In genomic region chr11:2428322-2428795, GRCh38 we compare ENCODE assay signal across 8 cellular contexts. TPM values are rescaled to one million over a fixed set of nuclear protein-coding genes. Genes with fewer than 3 reads are reported as not detected.
A peak's percentile ranks its signal among the peaks of the same experiment; 100 is the strongest.
DNase-seq lines count a peak whose midpoint lies in the region; ATAC-seq, FAIRE-seq and TF ChIP-seq lines count a peak whose summit lies in the region.

No MANE protein-coding gene starts in this region.

- H3K27ac ChIP-seq in endothelial cell of umbilical vein (ENCODE audit: insufficient read depth, low read depth, low read length): no peak overlapping the region

- no peak overlapping the region for H2AFZ ChIP-seq in endothelial cell of umbilical vein (ENCODE audit: low read depth, low read length)

- TF ChIP-seq POLR2A in endothelial cell of umbilical vein (IDR thresholded peaks at IDR 0.05; ENCODE audit: low read depth, low read length): no peak

- dilution Hi-C loops in endothelial cell of umbilical vein (cut with MboI; ENCODE audit: extremely low pct_ligation_motif_present, low sequenced_read_pairs): no loop called here

- peak; percentile 31 to 66 for DNase-seq in NCI-H524 (lab: John Stamatoyannopoulos, UW)
- no peak for DNase-seq in NCI-H524 treated with DMSO at 0.1 percent for 48 hours (lab: John Stamatoyannopoulos, UW)
- peak; percentile 38 for DNase-seq in NCI-H460 (ENCODE audit: extremely low read depth, low read depth)
- DNase-seq in activated CD8-positive, alpha-beta memory T cell treated with anti-CD3 and anti-CD28 coated beads for 48 hours (ENCODE audit: low read depth in 2 of 3, low spot score in 2 of 3): peak; percentile 49 to 92 (median 91)
- DNase-seq in endothelial cell of umbilical vein (ENCODE audit: low read depth, low spot score): peak; percentile 32
- peak; percentile 78 for DNase-seq in naive B cell

- CTCF ChIA-PET in endothelial cell of umbilical vein (lab: Charles Lee): interaction anchor here (1.3 to 8.0 kb wide), 3 partner anchors 98 to 593 kb away, joined by 3 to 190 read pairs (median 4); no protein-coding TSS in a partner anchor

- H3K9ac ChIP-seq in endothelial cell of umbilical vein (replicated peaks; ENCODE audit: extremely low read depth, insufficient read depth, low read length): no peak overlapping the region

- no peaks in the 10 kb centered on the region for H4K20me1 ChIP-seq in endothelial cell of umbilical vein (replicated peaks; ENCODE audit: control insufficient read depth, extremely low read depth, insufficient read depth, low read length)

- no peaks in the 10 kb centered on the region for H3K27me3 ChIP-seq in endothelial cell of umbilical vein (ENCODE audit: control insufficient read depth in 2 of 2, insufficient read depth in 2 of 2, low read length in 2 of 2)

- H3K36me3 ChIP-seq in endothelial cell of umbilical vein (ENCODE audit: control insufficient read depth in 2 of 2, extremely low read depth in 1 of 2, insufficient read depth in 2 of 2, low read length in 2 of 2): no peaks in the 10 kb centered on the region

- H3K9me1 ChIP-seq in endothelial cell of umbilical vein (replicated peaks; ENCODE audit: control insufficient read depth, extremely low read depth, insufficient read depth, low read length): no peaks in the 10 kb centered on the region

- BruUV-seq in endothelial cell of umbilical vein (replicated peaks; lab: Mats Ljungman, UMichigan): no TSS peak

- intact Hi-C loops in endothelial cell of umbilical vein (cut with micrococcal nuclease): loop anchor here (1.0 to 2.0 kb wide), 2 partner anchors 103 to 460 kb away; no protein-coding TSS in a partner anchor

- H3K79me2 ChIP-seq in endothelial cell of umbilical vein (ENCODE audit: control insufficient read depth, insufficient read depth, low read length): no peaks in the 10 kb centered on the region

- no peak overlapping the region for H3K4me3 Mint-ChIP-seq in naive B cell
- H3K4me3 Mint-ChIP-seq in stimulated activated memory B cell treated with anti-CD40 and anti-IgM and Interleukin-4, amounts not matched to agents 10 μg/mL and 1 μg/mL and 100 μg/mL, for 72 hours: no peak overlapping the region

- H3K27ac Mint-ChIP-seq in naive B cell: no peak overlapping the region
- no peak overlapping the region for H3K27ac Mint-ChIP-seq in stimulated activated memory B cell treated with anti-CD40 and anti-IgM and Interleukin-4, amounts not matched to agents 10 μg/mL and 1 μg/mL and 100 μg/mL, for 72 hours

- FAIRE-seq in endothelial cell of umbilical vein (lab: Jason Lieb, UNC): peak; percentile 44

- H3K36me3 Mint-ChIP-seq in naive B cell: no peaks in the 10 kb centered on the region
- no peaks in the 10 kb centered on the region for H3K36me3 Mint-ChIP-seq in stimulated activated memory B cell treated with anti-CD40 and anti-IgM and Interleukin-4, amounts not matched to agents 10 μg/mL and 1 μg/mL and 100 μg/mL, for 72 hours

- POLR2A ChIA-PET in endothelial cell of umbilical vein (lab: Charles Lee): no interaction called here

- H3K4me1 Mint-ChIP-seq in naive B cell: no peaks in the 10 kb centered on the region
- no peaks in the 10 kb centered on the region for H3K4me1 Mint-ChIP-seq in stimulated activated memory B cell treated with anti-CD40 and anti-IgM and Interleukin-4, amounts not matched to agents 10 μg/mL and 1 μg/mL and 100 μg/mL, for 72 hours

- H3K4me2 ChIP-seq in endothelial cell of umbilical vein (ENCODE audit: insufficient read depth, low read length): no peak overlapping the region

- no peaks in the 10 kb centered on the region for H3K9me3 Mint-ChIP-seq in naive B cell
- no peaks in the 10 kb centered on the region for H3K9me3 Mint-ChIP-seq in stimulated activated memory B cell treated with anti-CD40 and anti-IgM and Interleukin-4, amounts not matched to agents 10 μg/mL and 1 μg/mL and 100 μg/mL, for 72 hours

- no peaks in the 10 kb centered on the region for H3K4me1 ChIP-seq in endothelial cell of umbilical vein (ENCODE audit: control insufficient read depth, extremely low read depth, insufficient read depth, low read length)

- H3K9me3 ChIP-seq in endothelial cell of umbilical vein (replicated peaks; ENCODE audit: control insufficient read depth, insufficient read depth, low read length): no peaks in the 10 kb centered on the region

- peaks cover 0 to 5% (median 0%) of the 10 kb centered on the region in 3 donors for H3K27me3 Mint-ChIP-seq in naive B cell
- H3K27me3 Mint-ChIP-seq in stimulated activated memory B cell treated with anti-CD40 and anti-IgM and Interleukin-4, amounts not matched to agents 10 μg/mL and 1 μg/mL and 100 μg/mL, for 72 hours: no peaks in the 10 kb centered on the region

- peak; percentile 76 to 84 for TF ChIP-seq CTCF in endothelial cell of umbilical vein (IDR thresholded peaks at IDR 0.05; ENCODE audit: extremely low read depth in 1 of 2, insufficient read depth in 1 of 2, low read depth in 1 of 2, low read length in 2 of 2)

- no peak overlapping the region for H3K4me3 ChIP-seq in endothelial cell of umbilical vein (replicated peaks in 1 of 3; ENCODE audit: insufficient read depth in 1 of 3, low read depth in 1 of 3, low read length in 3 of 3)

- ATAC-seq in naive B cell (ENCODE audit: low read depth in 2 of 2) (peak; percentile 93 to 98), GM21529 (IDR thresholded peaks at IDR 0.05; ENCODE audit: unreplicated experiment) (no peak)
- ATAC-seq in stimulated activated memory B cell treated with anti-CD40 and anti-IgM and Interleukin-4, amounts not matched to agents 10 μg/mL and 1 μg/mL and 100 μg/mL, for 72 hours: peak; percentile 80

TF ChIP-seq in endothelial cell of umbilical vein, 7 proteins besides CTCF, POLR2A, EP300 and RAD21 (continues in another document):
- no peak for TF ChIP-seq EZH2 (IDR thresholded peaks at IDR 0.05; ENCODE audit: borderline replicate concordance, low read depth, low read length, severe bottlenecking)
- TF ChIP-seq GATA2 (IDR thresholded peaks at IDR 0.05; ENCODE audit: insufficient read depth, insufficient read length, low read depth, low read length): no peak
- no peak for TF ChIP-seq POLR2AphosphoS5 (IDR thresholded peaks at IDR 0.05; ENCODE audit: insufficient read depth, low read depth, low read length)
- TF ChIP-seq FOS (IDR thresholded peaks at IDR 0.05; ENCODE audit: borderline replicate concordance, insufficient read depth, low read length): no peak
- TF ChIP-seq JUN (IDR thresholded peaks at IDR 0.05; ENCODE audit: borderline replicate concordance, insufficient read depth, insufficient read length, low read depth): no peak

RNA-seq across cellular contexts. Expression of gene TRPM5, which starts 16.0 kb away (rescaled TPM):
- not detected in 2 replicates for total RNA-seq in NCI-H460 (2014; rRNA removed; shearing (Covaris generic))
- not detected in 2 replicates for polyA plus RNA-seq in NCI-H460 (2014; cell fraction: nucleus; rRNA removed)
- not detected in 2 replicates for total RNA-seq in endothelial cell of umbilical vein
- not detected in 2 replicates for polyA plus RNA-seq in endothelial cell of umbilical vein
- not detected in 2 replicates for polyA plus RNA-seq in endothelial cell of umbilical vein (2011; cell fraction: cytosol; rRNA removed)
- polyA plus RNA-seq in endothelial cell of umbilical vein (2011; cell fraction: nucleus; rRNA removed): not detected in 2 replicates
- not detected in 2 replicates for polyA plus RNA-seq in endothelial cell of umbilical vein (2012)
- polyA minus RNA-seq in endothelial cell of umbilical vein: not detected in 2 replicates
- not detected for polyA minus RNA-seq in endothelial cell of umbilical vein (2011; cell fraction: cytosol; rRNA and poly(A)+ RNA removed)
- not detected in 2 replicates for polyA minus RNA-seq in endothelial cell of umbilical vein (2011; cell fraction: nucleus; rRNA and poly(A)+ RNA removed)
- not detected for polyA plus RNA-seq in naive B cell (ENCODE audit: low read depth in 6 of 6)

RNA-seq across cellular contexts. Expression of gene KCNQ1, which starts 16.4 kb away (rescaled TPM):
- total RNA-seq in NCI-H460 (2014; rRNA removed; shearing (Covaris generic)): 0.26 TPM in 1 of 2 replicates, not detected in the other
- not detected in 2 replicates for polyA plus RNA-seq in NCI-H460 (2014; cell fraction: nucleus; rRNA removed)
- total RNA-seq in endothelial cell of umbilical vein: 0.09 and 0.21 TPM in 2 replicates
- 0.07 and 0.08 TPM in 2 replicates for polyA plus RNA-seq in endothelial cell of umbilical vein
- polyA plus RNA-seq in endothelial cell of umbilical vein (2011; cell fraction: cytosol; rRNA removed): 0.13 and 0.25 TPM in 2 replicates
- polyA plus RNA-seq in endothelial cell of umbilical vein (2011; cell fraction: nucleus; rRNA removed): 0.11 and 0.21 TPM in 2 replicates
- 0.34 TPM in 1 of 2 replicates, not detected in the other for polyA plus RNA-seq in endothelial cell of umbilical vein (2012)
- polyA minus RNA-seq in endothelial cell of umbilical vein: 0.32 and 0.41 TPM in 2 replicates
- polyA minus RNA-seq in endothelial cell of umbilical vein (2011; cell fraction: cytosol; rRNA and poly(A)+ RNA removed): 2.8 TPM
- polyA minus RNA-seq in endothelial cell of umbilical vein (2011; cell fraction: nucleus; rRNA and poly(A)+ RNA removed): 0.29 TPM in 1 of 2 replicates, not detected in the other
- polyA plus RNA-seq in naive B cell (ENCODE audit: low read depth in 6 of 6): 10 to 100 TPM in 3 of 6 donors, 1 to 10 TPM in 3; 9.3 to 22.6 (median 10.3) TPM

RNA-seq across cellular contexts. Expression of gene TSSC4, which starts 27.8 kb away (rescaled TPM):
- total RNA-seq in NCI-H460 (2014; rRNA removed; shearing (Covaris generic)): 27.9 and 38.0 TPM in 2 replicates
- polyA plus RNA-seq in NCI-H460 (2014; cell fraction: nucleus; rRNA removed): 44.3 and 48.3 TPM in 2 replicates
- total RNA-seq in endothelial cell of umbilical vein: 59.6 and 61.9 TPM in 2 replicates
- polyA plus RNA-seq in endothelial cell of umbilical vein (42.7 and 53.4 TPM in 2 replicates), naive B cell (ENCODE audit: low read depth in 6 of 6) (10 to 100 TPM; 54.7 to 76.0 (median 67.9) TPM)
- 18.3 and 31.5 TPM in 2 replicates for polyA plus RNA-seq in endothelial cell of umbilical vein (2011; cell fraction: cytosol; rRNA removed)
- 49.2 and 51.9 TPM in 2 replicates for polyA plus RNA-seq in endothelial cell of umbilical vein (2011; cell fraction: nucleus; rRNA removed)
- polyA plus RNA-seq in endothelial cell of umbilical vein (2012): 32.6 and 42.6 TPM in 2 replicates
- 20.5 and 25.8 TPM in 2 replicates for polyA minus RNA-seq in endothelial cell of umbilical vein
- polyA minus RNA-seq in endothelial cell of umbilical vein (2011; cell fraction: cytosol; rRNA and poly(A)+ RNA removed): 15.2 TPM
- 24.1 and 48.8 TPM in 2 replicates for polyA minus RNA-seq in endothelial cell of umbilical vein (2011; cell fraction: nucleus; rRNA and poly(A)+ RNA removed)

RNA-seq across cellular contexts. Expression of gene CD81, which starts 51.2 kb away (rescaled TPM):
- total RNA-seq in NCI-H460 (2014; rRNA removed; shearing (Covaris generic)): 75.2 and 83.6 TPM in 2 replicates
- 151 and 166 TPM in 2 replicates for polyA plus RNA-seq in NCI-H460 (2014; cell fraction: nucleus; rRNA removed)
- 409 and 445 TPM in 2 replicates for total RNA-seq in endothelial cell of umbilical vein
- 641 and 802 TPM in 2 replicates for polyA plus RNA-seq in endothelial cell of umbilical vein
- polyA plus RNA-seq in endothelial cell of umbilical vein (2011; cell fraction: cytosol; rRNA removed): 406 and 474 TPM in 2 replicates
- 199 and 205 TPM in 2 replicates for polyA plus RNA-seq in endothelial cell of umbilical vein (2011; cell fraction: nucleus; rRNA removed)
- 516 and 727 TPM in 2 replicates for polyA plus RNA-seq in endothelial cell of umbilical vein (2012)
- 404 and 450 TPM in 2 replicates for polyA minus RNA-seq in endothelial cell of umbilical vein
- polyA minus RNA-seq in endothelial cell of umbilical vein (2011; cell fraction: cytosol; rRNA and poly(A)+ RNA removed): 53.1 TPM
- 58.3 and 65.3 TPM in 2 replicates for polyA minus RNA-seq in endothelial cell of umbilical vein (2011; cell fraction: nucleus; rRNA and poly(A)+ RNA removed)
- polyA plus RNA-seq in naive B cell (ENCODE audit: low read depth in 6 of 6): 100 to 1,000 TPM; 110 to 279 (median 240) TPM
